15 cellular contexts compared by ENCODE assay signal in genomic region chr6:128803911-128804310, GRCh38.
DNase-seq lines count a peak whose midpoint lies in the region; ATAC-seq, FAIRE-seq and TF ChIP-seq lines count a peak whose summit lies in the region.
"Had no signal": no experiment of that assay in that cellular context is flagged by ENCODE, and none has a peak within 500 bp of the region (broad histone marks: within the 10 kb centered on the region; RNA-seq: fewer than 3 reads in every experiment).

No MANE protein-coding gene starts in this region.

- no peaks in the 10 kb centered on the region for H4K20me1 ChIP-seq in endothelial cell of umbilical vein (replicated peaks; ENCODE audit: control insufficient read depth, extremely low read depth, insufficient read depth, low read length)

- intact Hi-C loops in endothelial cell of umbilical vein (cut with micrococcal nuclease), result no loop called here

- H3K27ac ChIP-seq in endothelial cell of umbilical vein (ENCODE audit: insufficient read depth, low read depth, low read length), result peak overlapping the region; percentile 55
- H3K27ac ChIP-seq: dorsolateral prefrontal cortex, foreskin keratinocyte, parathyroid adenoma, transverse colon had no signal

- H3K9me1 ChIP-seq in endothelial cell of umbilical vein (replicated peaks; ENCODE audit: control insufficient read depth, extremely low read depth, insufficient read depth, low read length), result no peaks in the 10 kb centered on the region

- peaks cover 10% of the 10 kb centered on the region for H3K4me1 ChIP-seq in endothelial cell of umbilical vein (ENCODE audit: control insufficient read depth, extremely low read depth, insufficient read depth, low read length)
- H3K4me1 ChIP-seq: foreskin keratinocyte, parathyroid adenoma, transverse colon had no signal

- peak overlapping the region; percentile 51 for H3K4me2 ChIP-seq in endothelial cell of umbilical vein (ENCODE audit: insufficient read depth, low read length)

- POLR2A ChIA-PET in endothelial cell of umbilical vein (lab: Charles Lee), result no interaction called here

- TF ChIP-seq POLR2A in endothelial cell of umbilical vein (IDR thresholded peaks at IDR 0.05; ENCODE audit: low read depth, low read length), result no peak

- H3K9ac ChIP-seq in endothelial cell of umbilical vein (replicated peaks; ENCODE audit: extremely low read depth, insufficient read depth, low read length), result no peak overlapping the region
- H3K9ac ChIP-seq: parathyroid adenoma had no signal

- H3K27me3 ChIP-seq in MG63, result no peaks in the 10 kb centered on the region
- H3K27me3 ChIP-seq in endothelial cell of umbilical vein (ENCODE audit: control insufficient read depth in 2 of 2, insufficient read depth in 2 of 2, low read length in 2 of 2), result peaks cover 0 to 9% of the 10 kb centered on the region in 2 experiments
- H3K27me3 ChIP-seq: dorsolateral prefrontal cortex, transverse colon had no signal

- DNase-seq in Ammon's horn (ENCODE audit: low spot score), result peak; percentile 6
- DNase-seq in MG63, result peak; percentile 26
- DNase-seq in endothelial cell of umbilical vein (ENCODE audit: low read depth, low spot score), result peak; percentile 75
- DNase-seq in mucosa of gallbladder (ENCODE audit: low spot score), result peak; percentile 13
- DNase-seq in iPS-NIHi7 (ENCODE audit: extremely low spot score), result no peak
- no peak for DNase-seq in NCI-H1436 treated with DMSO at 0.1 percent for 48 hours (lab: John Stamatoyannopoulos, UW)
- DNase-seq: dorsolateral prefrontal cortex, foreskin keratinocyte, NCI-H1694 treated with DMSO at 0.1 percent for 48 hours, NCI-H69, transverse colon had no signal

- no peaks in the 10 kb centered on the region for H3K79me2 ChIP-seq in endothelial cell of umbilical vein (ENCODE audit: control insufficient read depth, insufficient read depth, low read length)
- H3K79me2 ChIP-seq: parathyroid adenoma had no signal

- no peak for ATAC-seq in GM18511 (IDR thresholded peaks at IDR 0.05; ENCODE audit: unreplicated experiment)
- no peak for ATAC-seq in GM21447 (IDR thresholded peaks at IDR 0.05; ENCODE audit: unreplicated experiment)
- ATAC-seq: foreskin keratinocyte had no signal

- no peak for TF ChIP-seq CTCF in endothelial cell of umbilical vein (IDR thresholded peaks at IDR 0.05; ENCODE audit: extremely low read depth in 1 of 2, insufficient read depth in 1 of 2, low read depth in 1 of 2, low read length in 2 of 2)

- peak overlapping the region; percentile 72 for H2AFZ ChIP-seq in endothelial cell of umbilical vein (ENCODE audit: low read depth, low read length)
- H2AFZ ChIP-seq: parathyroid adenoma had no signal

- H3K9me3 ChIP-seq in MG63 (peaks cover 4% of the 10 kb centered on the region; the same call in 1 of the 2 replicates), endothelial cell of umbilical vein (replicated peaks; ENCODE audit: control insufficient read depth, insufficient read depth, low read length) (no peaks in the 10 kb centered on the region)
- H3K9me3 ChIP-seq: transverse colon had no signal

- H3K36me3 ChIP-seq in MG63 (no peaks in the 10 kb centered on the region), endothelial cell of umbilical vein (ENCODE audit: control insufficient read depth in 2 of 2, extremely low read depth in 1 of 2, insufficient read depth in 2 of 2, low read length in 2 of 2) (no peaks in the 10 kb centered on the region)
- H3K36me3 ChIP-seq: transverse colon had no signal

- dilution Hi-C loops in endothelial cell of umbilical vein (cut with MboI; ENCODE audit: extremely low pct_ligation_motif_present, low sequenced_read_pairs), result no loop called here

- H3K4me3 ChIP-seq in MG63 (no peak overlapping the region), endothelial cell of umbilical vein (replicated peaks in 1 of 3; ENCODE audit: insufficient read depth in 1 of 3, low read depth in 1 of 3, low read length in 3 of 3) (no peak overlapping the region)
- H3K4me3 ChIP-seq: dorsolateral prefrontal cortex, transverse colon had no signal

- CTCF ChIA-PET in endothelial cell of umbilical vein (lab: Charles Lee), result interaction anchor here (0.7 to 1.8 kb wide), 4 partner anchors 13 to 567 kb away, joined by 3 to 8 read pairs (median 4); no protein-coding TSS in a partner anchor

- no TSS peak for BruUV-seq in endothelial cell of umbilical vein (replicated peaks; lab: Mats Ljungman, UMichigan)

- peak; percentile 42 for FAIRE-seq in endothelial cell of umbilical vein (lab: Jason Lieb, UNC)
- FAIRE-seq: GM12892 had no signal

TF ChIP-seq in endothelial cell of umbilical vein, 7 proteins besides CTCF, POLR2A, EP300 and RAD21:
- peak; percentile 24 for TF ChIP-seq JUN (IDR thresholded peaks at IDR 0.05; ENCODE audit: borderline replicate concordance, insufficient read depth, insufficient read length, low read depth)
- no peak for TF ChIP-seq EZH2 (IDR thresholded peaks at IDR 0.05; ENCODE audit: borderline replicate concordance, low read depth, low read length, severe bottlenecking)
- peak; percentile 74 for TF ChIP-seq FOS (IDR thresholded peaks at IDR 0.05; ENCODE audit: borderline replicate concordance, insufficient read depth, low read length)
- TF ChIP-seq MYC (IDR thresholded peaks at IDR 0.05; ENCODE audit: low read depth, low read length), result no peak
- peak; percentile 53 for TF ChIP-seq POLR2AphosphoS5 (IDR thresholded peaks at IDR 0.05; ENCODE audit: insufficient read depth, low read depth, low read length)
- peak; percentile 12 for TF ChIP-seq GATA2 (IDR thresholded peaks at IDR 0.05; ENCODE audit: insufficient read depth, insufficient read length, low read depth, low read length)
- TF ChIP-seq MAX (IDR thresholded peaks at IDR 0.05; ENCODE audit: insufficient read depth, insufficient read length), result no peak

Comparison
In these comparisons a context has a peak if more than half of its experiments do, and no peak if none do; other contexts are left out.
1. DNase-seq: peak in Ammon's horn (single experiment), MG63 (single experiment), endothelial cell of umbilical vein (single experiment) and mucosa of gallbladder (single experiment); none in iPS-NIHi7 (single experiment) and NCI-H1436 treated with DMSO at 0.1 percent for 48 hours (single experiment).